In genomic region chr10:34835908-34836558, GRCh38 we compare ENCODE assay signal across 2 cellular contexts.
TF ChIP-seq lines count a peak whose summit lies in the region.

No MANE protein-coding gene starts in this region.

TF ChIP-seq in Ishikawa, 13 proteins besides CTCF, POLR2A, EP300 and RAD21:
- TF ChIP-seq REST (IDR thresholded peaks at IDR 0.05; ENCODE audit: low read depth) (no peak), CREB1 (IDR thresholded peaks at IDR 0.05; ENCODE audit: low read depth) (no peak), USF1 (IDR thresholded peaks at IDR 0.05) (no peak), TEAD4 (IDR thresholded peaks at IDR 0.05) (no peak), FOXM1 (IDR thresholded peaks at IDR 0.05; ENCODE audit: borderline replicate concordance, low read depth) (no peak), EGR1 (IDR thresholded peaks at IDR 0.05) (no peak), CEBPB (IDR thresholded peaks at IDR 0.05) (no peak), NFIC (IDR thresholded peaks at IDR 0.05) (no peak), TCF12 (IDR thresholded peaks at IDR 0.05; ENCODE audit: low read depth) (no peak), MAX (IDR thresholded peaks at IDR 0.05) (no peak), YY1 (IDR thresholded peaks at IDR 0.05; ENCODE audit: low read depth) (no peak), ZBTB7A (IDR thresholded peaks at IDR 0.05; ENCODE audit: low read depth) (no peak), TAF1 (IDR thresholded peaks at IDR 0.05; ENCODE audit: low read depth) (no peak)

TF ChIP-seq in HepG2, 621 proteins besides CTCF, POLR2A, EP300 and RAD21 (continued from another document):
- TF ChIP-seq ZNF646 (CRISPR knock-in tag; IDR thresholded peaks at IDR 0.05) (no peak), ZFP82 (CRISPR knock-in tag; IDR thresholded peaks at IDR 0.05; ENCODE audit: borderline replicate concordance) (no peak), ETS1 (CRISPR knock-in tag; IDR thresholded peaks at IDR 0.05) (no peak), ZNF337 (CRISPR knock-in tag; IDR thresholded peaks at IDR 0.05; ENCODE audit: borderline replicate concordance, low read depth) (no peak), HOXD1 (CRISPR knock-in tag; IDR thresholded peaks at IDR 0.05) (no peak), RBM39 (IDR thresholded peaks at IDR 0.05; ENCODE audit: low read depth, low read length, poor library complexity, severe bottlenecking) (no peak)
